In the genomic region with DNA sequence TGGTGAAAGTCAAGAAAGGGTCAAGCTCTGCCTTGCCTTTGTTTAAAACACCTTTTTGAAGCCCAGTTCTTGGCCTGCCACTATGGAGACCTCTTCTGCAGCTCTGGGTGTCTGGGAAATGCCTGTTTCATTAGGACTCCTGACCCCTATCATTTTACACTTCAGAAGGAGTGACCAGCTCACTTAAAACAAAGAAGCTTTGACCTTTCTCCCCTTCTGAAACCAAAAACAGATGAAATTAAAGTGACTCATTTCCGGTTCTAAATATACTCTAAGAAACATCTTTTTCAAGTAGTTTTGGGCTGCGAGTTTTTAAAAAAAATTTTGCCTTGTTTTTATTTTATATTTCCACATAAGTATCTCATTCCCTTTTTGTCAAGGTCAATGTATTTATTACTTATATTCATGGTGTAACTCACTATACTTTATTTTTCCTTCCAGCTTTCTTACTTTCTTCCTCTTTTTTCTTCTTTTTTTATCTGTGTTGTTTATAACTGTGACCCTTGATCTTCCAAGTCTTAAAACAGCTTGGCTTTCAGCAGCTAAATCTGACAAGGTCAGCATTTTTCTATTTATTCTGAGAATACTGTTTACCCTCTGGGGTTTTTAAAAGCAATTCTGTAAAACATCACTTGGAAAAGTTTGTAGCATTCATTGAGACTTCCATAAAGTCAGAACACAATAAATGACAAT, we compare ENCODE assay signal across 10 cellular contexts.
A peak's percentile ranks its signal among the peaks of the same experiment; 100 is the strongest.
DNase-seq lines count a peak whose midpoint lies in the region; ATAC-seq and TF ChIP-seq lines count a peak whose summit lies in the region.
"Had no signal": no experiment of that assay in that cellular context is flagged by ENCODE, and none has a peak within 500 bp of the region (broad histone marks: within the 10 kb centered on the region; RNA-seq: fewer than 3 reads in every experiment).

No MANE protein-coding gene starts in this region.

- ATAC-seq in GM18519 (IDR thresholded peaks at IDR 0.05; ENCODE audit: low FRiP score, unreplicated experiment) (peak; percentile 42), HG02763 (IDR thresholded peaks at IDR 0.05; ENCODE audit: unreplicated experiment) (peak; percentile 66)

- H3K27ac Mint-ChIP-seq in nephron: peak overlapping the region; percentile 87 to 96 (median 88)
- H3K27ac Mint-ChIP-seq in activated naive CD4-positive, alpha-beta T cell treated with anti-CD3 and anti-CD28 coated beads for 36 hours: no peak overlapping the region

- peak overlapping the region in 2 of 3 experiments; percentile 13 to 20 for H3K4me3 Mint-ChIP-seq in nephron
- H3K4me3 Mint-ChIP-seq in activated naive CD4-positive, alpha-beta T cell treated with anti-CD3 and anti-CD28 coated beads for 36 hours: no peak overlapping the region
- H3K4me3 Mint-ChIP-seq: central memory CD8-positive, alpha-beta T cell had no signal

- H3K9me3 Mint-ChIP-seq in nephron: no peaks in the 10 kb centered on the region
- H3K9me3 Mint-ChIP-seq in activated naive CD4-positive, alpha-beta T cell treated with anti-CD3 and anti-CD28 coated beads for 36 hours: no peaks in the 10 kb centered on the region

- no peak for TF ChIP-seq CTCF in nephron (IDR thresholded peaks at IDR 0.05; ENCODE audit: unreplicated experiment in 3 of 3)

- DNase-seq in RPMI8226 (peak; percentile 80), erythroblast (lab: John Stamatoyannopoulos, UW) (no peak)
- DNase-seq in activated CD4-positive, CD25-positive, alpha-beta regulatory T cell treated with anti-CD3 and anti-CD28 coated beads, Interleukin-2, amount 50 U/mL, for 72 hours: no peak
- no peak for DNase-seq in activated naive CD4-positive, alpha-beta T cell treated with anti-CD3 and anti-CD28 coated beads for 36 hours
- DNase-seq in activated CD4-positive, alpha-beta T cell treated with anti-CD3 and anti-CD28 coated beads, Interleukin-2, amount 50 U/mL, for 1 hour: no peak
- DNase-seq: nucleus accumbens had no signal

- peaks cover 50% of the 10 kb centered on the region for H3K4me1 Mint-ChIP-seq in nephron
- H3K4me1 Mint-ChIP-seq in activated naive CD4-positive, alpha-beta T cell treated with anti-CD3 and anti-CD28 coated beads for 36 hours (ENCODE audit: low read depth): no peaks in the 10 kb centered on the region
- H3K4me1 Mint-ChIP-seq: central memory CD8-positive, alpha-beta T cell had no signal

- no peaks in the 10 kb centered on the region for H3K27me3 Mint-ChIP-seq in nephron (ENCODE audit: low read depth)
- no peaks in the 10 kb centered on the region for H3K27me3 Mint-ChIP-seq in activated naive CD4-positive, alpha-beta T cell treated with anti-CD3 and anti-CD28 coated beads for 36 hours (ENCODE audit: low read depth)
- H3K27me3 Mint-ChIP-seq: central memory CD8-positive, alpha-beta T cell had no signal

- CTCF ChIA-PET in activated naive CD4-positive, alpha-beta T cell treated with anti-CD3 and anti-CD28 coated beads for 36 hours (lab: Charles Lee): no interaction called here

- no peak for TF ChIP-seq POLR2A in erythroblast (IDR thresholded peaks at IDR 0.05; ENCODE audit: low read length)

- intact Hi-C loops in activated naive CD4-positive, alpha-beta T cell treated with anti-CD3 and anti-CD28 coated beads for 36 hours (cut with micrococcal nuclease): no loop called here

- no peaks in the 10 kb centered on the region for H3K36me3 Mint-ChIP-seq in nephron (ENCODE audit: low read depth)
- no peaks in the 10 kb centered on the region for H3K36me3 Mint-ChIP-seq in activated naive CD4-positive, alpha-beta T cell treated with anti-CD3 and anti-CD28 coated beads for 36 hours (ENCODE audit: low read depth)
